ENCODE assay signal across 8 cellular contexts in genomic region chr21:24856326-24856725, GRCh38.
"Had no signal": no experiment of that assay in that cellular context is flagged by ENCODE, and none has a peak within 500 bp of the region (broad histone marks: within the 10 kb centered on the region; RNA-seq: fewer than 3 reads in every experiment).

No MANE protein-coding gene starts in this region.

- H3K4me3 ChIP-seq: GM12878 had no signal

- FAIRE-seq: G401.6, GM12878, GM12891, GM12892, GM18507, GM19239 had no signal

- ATAC-seq: GM12878 had no signal

- DNase-seq: GDM1, GF-D8 had no signal
